1 cellular context compared by ENCODE assay signal in genomic region chr6:158554611-158555361, GRCh38.
TF ChIP-seq lines count a peak whose summit lies in the region.

No MANE protein-coding gene starts in this region.

TF ChIP-seq in IMR-90, 13 proteins besides CTCF, POLR2A, EP300 and RAD21 (continued from another document):
- TF ChIP-seq, protein P1, sequence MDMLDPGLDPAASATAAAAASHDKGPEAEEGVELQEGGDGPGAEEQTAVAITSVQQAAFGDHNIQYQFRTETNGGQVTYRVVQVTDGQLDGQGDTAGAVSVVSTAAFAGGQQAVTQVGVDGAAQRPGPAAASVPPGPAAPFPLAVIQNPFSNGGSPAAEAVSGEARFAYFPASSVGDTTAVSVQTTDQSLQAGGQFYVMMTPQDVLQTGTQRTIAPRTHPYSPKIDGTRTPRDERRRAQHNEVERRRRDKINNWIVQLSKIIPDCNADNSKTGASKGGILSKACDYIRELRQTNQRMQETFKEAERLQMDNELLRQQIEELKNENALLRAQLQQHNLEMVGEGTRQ (IDR thresholded peaks at IDR 0.05; ENCODE audit: low read depth, low read length): no peak
- TF ChIP-seq MXI1 (IDR thresholded peaks at IDR 0.05; ENCODE audit: borderline replicate concordance, low read depth, low read length) (no peak), BHLHE40 (IDR thresholded peaks at IDR 0.05; ENCODE audit: low read depth, low read length) (no peak), NFE2L2 (IDR thresholded peaks at IDR 0.05; ENCODE audit: low read depth, low read length) (no peak), CHD1 (IDR thresholded peaks at IDR 0.05; ENCODE audit: low read depth, low read length) (no peak), SMC3 (IDR thresholded peaks at IDR 0.05; ENCODE audit: low read depth, low read length) (no peak), MAFK (IDR thresholded peaks at IDR 0.05; ENCODE audit: low read depth, low read length) (no peak), MAZ (IDR thresholded peaks at IDR 0.05; ENCODE audit: borderline replicate concordance, low read depth, low read length) (no peak), RCOR1 (IDR thresholded peaks at IDR 0.05; ENCODE audit: insufficient replicate concordance, low read length) (no peak), CEBPB (IDR thresholded peaks at IDR 0.05; ENCODE audit: low read depth, low read length) (no peak), FOS (IDR thresholded peaks at IDR 0.05; ENCODE audit: low read depth, low read length) (no peak)
- TF ChIP-seq, protein P2, sequence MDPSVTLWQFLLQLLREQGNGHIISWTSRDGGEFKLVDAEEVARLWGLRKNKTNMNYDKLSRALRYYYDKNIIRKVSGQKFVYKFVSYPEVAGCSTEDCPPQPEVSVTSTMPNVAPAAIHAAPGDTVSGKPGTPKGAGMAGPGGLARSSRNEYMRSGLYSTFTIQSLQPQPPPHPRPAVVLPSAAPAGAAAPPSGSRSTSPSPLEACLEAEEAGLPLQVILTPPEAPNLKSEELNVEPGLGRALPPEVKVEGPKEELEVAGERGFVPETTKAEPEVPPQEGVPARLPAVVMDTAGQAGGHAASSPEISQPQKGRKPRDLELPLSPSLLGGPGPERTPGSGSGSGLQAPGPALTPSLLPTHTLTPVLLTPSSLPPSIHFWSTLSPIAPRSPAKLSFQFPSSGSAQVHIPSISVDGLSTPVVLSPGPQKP (IDR thresholded peaks at IDR 0.05; ENCODE audit: borderline replicate concordance, low read depth, low read length): no peak
